ENCODE assay signal across 18 cellular contexts in the genomic region with DNA sequence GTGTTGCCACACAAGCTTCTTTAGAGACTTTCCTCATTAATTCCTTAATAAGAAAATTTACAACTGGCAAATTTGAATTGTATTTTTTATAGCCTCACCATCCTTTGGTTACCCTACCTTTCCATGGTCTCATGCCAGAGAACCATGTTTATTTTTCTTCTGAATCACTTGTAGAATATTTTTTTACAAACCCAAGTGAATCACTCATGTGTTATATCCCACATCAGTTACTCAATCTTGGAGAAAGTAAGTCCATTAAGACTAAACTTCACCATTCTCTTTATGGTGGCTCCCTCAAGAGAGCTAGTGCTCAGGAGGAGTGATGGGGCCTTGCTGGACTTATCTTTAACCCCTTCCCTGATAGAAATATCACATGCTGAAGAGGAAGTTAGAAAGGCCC.
A peak's percentile ranks its signal among the peaks of the same experiment; 100 is the strongest.
DNase-seq lines count a peak whose midpoint lies in the region; ATAC-seq and TF ChIP-seq lines count a peak whose summit lies in the region.
"Had no signal": no experiment of that assay in that cellular context is flagged by ENCODE, and none has a peak within 500 bp of the region (broad histone marks: within the 10 kb centered on the region; RNA-seq: fewer than 3 reads in every experiment).

No MANE protein-coding gene starts in this region.

- H3K27me3 ChIP-seq in breast epithelium = no peaks in the 10 kb centered on the region
- H3K27me3 ChIP-seq in adipocyte (replicated peaks; ENCODE audit: control insufficient read depth, insufficient read depth, low read length) = no peaks in the 10 kb centered on the region
- no peaks in the 10 kb centered on the region for H3K27me3 ChIP-seq in sigmoid colon

- no peak overlapping the region for H3K4me3 Mint-ChIP-seq in MCF 10A (ENCODE audit: unreplicated experiment)
- H3K4me3 Mint-ChIP-seq: activated B cell treated with CpG ODN at 0.5 μM for 24 hours; activated CD8-positive, alpha-beta memory T cell treated with anti-CD3 and anti-CD28 coated beads, Interleukin-2, amount 10 ng/mL, durations not matched to agents 7 days and 5 days had no signal

- H3K4me1 Mint-ChIP-seq in MCF 10A (ENCODE audit: insufficient read depth, unreplicated experiment) = peaks cover 55% of the 10 kb centered on the region

- H3K9me3 ChIP-seq in breast epithelium (no peaks in the 10 kb centered on the region), adipocyte (ENCODE audit: control insufficient read depth, low read length) (no peaks in the 10 kb centered on the region), sigmoid colon (no peaks in the 10 kb centered on the region)
- H3K9me3 ChIP-seq: Caco-2, HAP-1 had no signal

- no peak overlapping the region for H3K9ac ChIP-seq in adipocyte (ENCODE audit: low read length)

- no peaks in the 10 kb centered on the region for H3K36me3 ChIP-seq in breast epithelium
- H3K36me3 ChIP-seq in adipocyte (ENCODE audit: control insufficient read depth, insufficient read depth, low read length, severe bottlenecking) = no peaks in the 10 kb centered on the region
- H3K36me3 ChIP-seq in sigmoid colon = no peaks in the 10 kb centered on the region
- H3K36me3 ChIP-seq: HAP-1 had no signal

- ATAC-seq in HG02642 (IDR thresholded peaks at IDR 0.05; ENCODE audit: poor library complexity, unreplicated experiment) = no peak
- ATAC-seq: activated CD8-positive, alpha-beta memory T cell treated with anti-CD3 and anti-CD28 coated beads, Interleukin-2, amount 10 ng/mL, durations not matched to agents 7 days and 5 days had no signal

- no peak for TF ChIP-seq CTCF in MCF 10A (IDR thresholded peaks at IDR 0.05; ENCODE audit: unreplicated experiment)
- no peak for TF ChIP-seq CTCF in breast epithelium (IDR thresholded peaks at IDR 0.05)
- no peak for TF ChIP-seq CTCF in fibroblast of pulmonary artery (IDR thresholded peaks at IDR 0.05; ENCODE audit: low read length, missing control alignments)
- TF ChIP-seq CTCF in sigmoid colon (IDR thresholded peaks at IDR 0.05) = no peak

- no peak for TF ChIP-seq EP300 in sigmoid colon (IDR thresholded peaks at IDR 0.05)

- CTCF ChIA-PET in MCF 10A (lab: Yijun Ruan, JAX) = interaction anchor here (0.6 to 0.7 kb wide), 4 partner anchors 50 to 552 kb away, joined by 3 read pairs; no protein-coding TSS in a partner anchor

- intact Hi-C loops in MCF 10A (cut with micrococcal nuclease) (loop anchor here (10.0 kb wide), 1 partner anchor 151 kb away; the partner anchor contains the start of gene UGCG), breast epithelium (cut with DNase I; ENCODE audit: low total_unique reads) (no loop called here), sigmoid colon (cut with DNase I) (no loop called here)

- peak; percentile 83 for DNase-seq in MCF 10A (ENCODE audit: unreplicated experiment)
- DNase-seq in breast epithelium (ENCODE audit: low spot score in 2 of 2) = no peak
- peak; percentile 61 for DNase-seq in adipocyte (ENCODE audit: low read depth)
- peak; percentile 59 for DNase-seq in fibroblast of pulmonary artery (ENCODE audit: low read depth)
- DNase-seq in inferior parietal cortex (ENCODE audit: extremely low spot score) = no peak
- no peak for DNase-seq in sigmoid colon
- DNase-seq in NCI-H1436 (lab: John Stamatoyannopoulos, UW) = no peak
- DNase-seq: 8988T; activated B cell treated with CpG ODN at 0.5 μM for 24 hours; activated CD8-positive, alpha-beta memory T cell treated with anti-CD3 and anti-CD28 coated beads, Interleukin-2, amount 10 ng/mL, durations not matched to agents 7 days and 5 days; activated naive CD4-positive, alpha-beta T cell treated with anti-CD3 and anti-CD28 coated beads, Interleukin-2, amount 50 U/mL, for 16 hours; Caco-2; central memory CD4-positive, alpha-beta T cell; NCI-H2171; SW 1271 had no signal

- H3K27me3 Mint-ChIP-seq in MCF 10A (ENCODE audit: insufficient read depth, unreplicated experiment) = no peaks in the 10 kb centered on the region
- H3K27me3 Mint-ChIP-seq: activated B cell treated with CpG ODN at 0.5 μM for 24 hours had no signal

- no TSS peak for BruUV-seq in MCF 10A (replicated peaks; lab: Mats Ljungman, UMichigan)

- H3K4me1 ChIP-seq in breast epithelium (peaks cover 7 to 9% of the 10 kb centered on the region in 2 donors), adipocyte (ENCODE audit: control insufficient read depth, insufficient read depth, low read length) (peaks cover 60% of the 10 kb centered on the region), sigmoid colon (peaks cover 0 to 38% (median 33%) of the 10 kb centered on the region in 4 donors)
- H3K4me1 ChIP-seq: HAP-1 had no signal

- POLR2A ChIA-PET in MCF 10A (lab: Yijun Ruan, JAX) = interaction anchor here (0.7 to 3.6 kb wide), 11 partner anchors 12 to 149 kb away, joined by 3 to 15 read pairs (median 5); partner anchors contain the start of gene UGCG

- H3K36me3 Mint-ChIP-seq in MCF 10A (ENCODE audit: insufficient read depth, unreplicated experiment) = peaks cover 6% of the 10 kb centered on the region

- no peak overlapping the region for H3K27ac Mint-ChIP-seq in MCF 10A (ENCODE audit: low read depth, unreplicated experiment)
- H3K27ac Mint-ChIP-seq: activated CD8-positive, alpha-beta memory T cell treated with anti-CD3 and anti-CD28 coated beads, Interleukin-2, amount 10 ng/mL, durations not matched to agents 7 days and 5 days had no signal

- TF ChIP-seq POLR2A in breast epithelium (IDR thresholded peaks at IDR 0.05) (no peak), sigmoid colon (IDR thresholded peaks at IDR 0.05) (no peak)

- peaks cover 10% of the 10 kb centered on the region for H3K9me3 Mint-ChIP-seq in MCF 10A (ENCODE audit: unreplicated experiment)

- H3K27ac ChIP-seq in breast epithelium (no peak overlapping the region), sigmoid colon (no peak overlapping the region)
- H3K27ac ChIP-seq: skin epidermis had no signal

- H3K4me3 ChIP-seq in breast epithelium (no peak overlapping the region), adipocyte (ENCODE audit: low read length) (no peak overlapping the region), fibroblast of pulmonary artery (replicated peaks; ENCODE audit: low read depth, low read length) (no peak overlapping the region), sigmoid colon (no peak overlapping the region)
- H3K4me3 ChIP-seq: HAP-1, skin epidermis had no signal

Comparison
In these comparisons a context has a peak if more than half of its experiments do, and no peak if none do; other contexts are left out.
1. DNase-seq: peak in MCF 10A (single experiment), adipocyte (single experiment) and fibroblast of pulmonary artery (single experiment); none in breast epithelium (0 of 2), inferior parietal cortex (single experiment), sigmoid colon (single experiment) and NCI-H1436 (single experiment).